ENCODE assay signal across 14 cellular contexts in the genomic region with DNA sequence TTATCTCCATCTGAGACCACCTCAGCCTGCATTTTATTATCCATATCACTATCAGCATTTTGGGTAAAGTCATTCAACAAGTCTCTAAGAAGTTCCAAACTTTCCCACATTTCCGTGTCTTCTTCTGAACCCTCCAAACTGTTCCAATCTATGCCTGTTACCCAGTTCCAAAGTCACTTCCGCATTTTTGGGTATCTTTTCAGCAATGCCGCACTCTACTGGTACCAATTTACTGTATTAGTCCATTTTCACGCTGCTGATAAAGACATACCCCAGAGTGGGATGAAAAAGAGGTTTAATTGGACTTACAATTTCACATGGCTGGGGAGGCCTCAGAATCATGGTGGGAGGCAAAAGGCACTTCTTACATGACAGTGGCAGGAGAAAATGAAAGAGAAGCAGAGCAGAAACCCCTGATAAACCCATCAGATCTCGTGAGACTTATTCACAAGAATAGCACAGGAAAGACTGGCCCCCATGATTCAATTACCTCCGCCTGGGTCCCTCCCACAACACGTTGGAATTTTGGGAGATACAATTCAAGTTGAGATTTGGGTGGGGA. TPM values are rescaled to one million over a fixed set of nuclear protein-coding genes. Genes with fewer than 3 reads are reported as not detected.
"Had no signal": no experiment of that assay in that cellular context is flagged by ENCODE, and none has a peak within 500 bp of the region (broad histone marks: within the 10 kb centered on the region; RNA-seq: fewer than 3 reads in every experiment).

No MANE protein-coding gene starts in this region.

RNA-seq across cellular contexts. Expression of gene OR6S1, which starts 25.0 kb away (rescaled TPM):
- total RNA-seq: activated CD4-positive, alpha-beta memory T cell treated with anti-CD3 and anti-CD28 coated beads, Interleukin-2, amount 10 ng/mL, durations not matched to agents 7 days and 5 days; activated CD4-positive, alpha-beta T cell treated with anti-CD3 and anti-CD28 coated beads for 36 hours; activated CD8-positive, alpha-beta memory T cell treated with anti-CD3 and anti-CD28 coated beads for 36 hours; activated T-cell treated with anti-CD3 and anti-CD28 coated beads, Interleukin-2, amount 50 U/mL, for 72 hours; aorta; breast epithelium; cerebellum; colonic mucosa; dermis blood vessel endothelial cell; MCF 10A; PC-3; SK-MEL-5; T-cell; T-helper 2 cell treated with Interferon-gamma antibody and Interleukin-4, amounts not matched to agents 100 ng/mL and 5 ng/mL, for 36 hours had no signal
- polyA plus RNA-seq: aorta had no signal
